In the genomic region with DNA sequence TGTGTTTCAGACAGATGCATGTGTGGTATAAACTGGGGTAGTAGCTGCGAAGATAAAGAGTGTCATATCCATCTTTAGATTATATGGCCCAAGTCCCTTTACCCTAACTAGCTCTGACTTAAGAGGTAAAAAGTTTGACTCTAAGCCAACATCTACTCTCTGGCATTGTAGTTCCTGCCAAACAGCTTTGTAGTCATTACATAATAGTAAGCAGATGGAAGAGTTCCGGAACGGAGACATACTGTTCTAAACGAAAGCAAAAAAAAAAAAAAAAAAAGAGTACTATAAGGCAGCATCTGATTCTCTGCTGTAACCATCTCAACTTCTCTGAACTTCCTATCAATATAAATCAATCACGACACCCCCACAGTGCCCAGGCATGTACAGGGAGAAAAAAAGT, we compare ENCODE assay signal across 13 cellular contexts. TPM values are rescaled to one million over a fixed set of nuclear protein-coding genes. Genes with fewer than 3 reads are reported as not detected.
DNase-seq lines count a peak whose midpoint lies in the region; ATAC-seq and TF ChIP-seq lines count a peak whose summit lies in the region.
"Had no signal": no experiment of that assay in that cellular context is flagged by ENCODE, and none has a peak within 500 bp of the region (broad histone marks: within the 10 kb centered on the region; RNA-seq: fewer than 3 reads in every experiment).

No MANE protein-coding gene starts in this region.

- DNase-seq in GM23248 (peak; percentile 61), amniotic epithelial cell (ENCODE audit: low read depth) (peak; percentile 44), psoas muscle (no peak), iPS-NIHi11 (ENCODE audit: low spot score) (no peak), HuH-7.5 (ENCODE audit: low spot score) (no peak), OCI-M1 (lab: John Stamatoyannopoulos, UW) (no peak)
- DNase-seq in activated CD4-positive, alpha-beta T cell treated with anti-CD3 and anti-CD28 coated beads for 1 hour, result no peak
- DNase-seq: amygdala; NCI-H2081 treated with DMSO at 0.1 percent for 48 hours; stimulated activated CD4-positive, alpha-beta T cell treated with anti-CD3 and anti-CD28 coated beads, Interleukin-2, amount 100 ng/mL, for 48 hours; stomach had no signal

- in situ Hi-C loops in GM23248 (cut with MboI), result no loop called here

- H4K20me1 ChIP-seq in GM23248 (ENCODE audit: insufficient read depth), result no peaks in the 10 kb centered on the region

- H3K36me3 ChIP-seq in GM23248 (ENCODE audit: low read depth), result peaks cover 39% of the 10 kb centered on the region
- H3K36me3 ChIP-seq in gastroesophageal sphincter, result peaks cover 0 to 31% of the 10 kb centered on the region in 2 donors
- peaks cover 0 to 60% of the 10 kb centered on the region in 2 donors for H3K36me3 ChIP-seq in psoas muscle (ENCODE audit: insufficient read depth in 1 of 2, low read depth in 1 of 2)

- no peak overlapping the region for H3K9ac ChIP-seq in GM23248

- H3K4me2 ChIP-seq in GM23248 (ENCODE audit: unreplicated experiment), result no peak overlapping the region

- H3K27me3 ChIP-seq in GM23248 (replicated peaks; ENCODE audit: insufficient read depth), result no peaks in the 10 kb centered on the region
- H3K27me3 ChIP-seq in gastroesophageal sphincter, result no peaks in the 10 kb centered on the region
- no peaks in the 10 kb centered on the region for H3K27me3 ChIP-seq in psoas muscle (ENCODE audit: insufficient read depth in 3 of 3, low read length in 2 of 3)
- H3K27me3 ChIP-seq: stomach had no signal

- 32 to 44% methylated on average over 5 of the region's 5 CpGs for WGBS in GM23248 (ENCODE audit: low coverage in 1 of 2, low lambda C conversion rate in 2 of 2, missing lambda C conversion rate in 2 of 2), 2 experiments
- WGBS in gastroesophageal sphincter (ENCODE audit: low coverage in 1 of 2), 2 donors, result 49 to 81% methylated on average over 2 to 5 of the region's 5 CpGs
- 44 to 57% (median 46%) methylated on average over 5 of the region's 5 CpGs for WGBS in psoas muscle, 3 donors

- H3K4me1 ChIP-seq in GM23248 (ENCODE audit: insufficient read depth) (peaks cover 21% of the 10 kb centered on the region), gastroesophageal sphincter (peaks cover 0 to 5% (median 0%) of the 10 kb centered on the region in 3 donors), psoas muscle (no peaks in the 10 kb centered on the region)

- H3K4me3 ChIP-seq in GM23248 (no peak overlapping the region), gastroesophageal sphincter (no peak overlapping the region), psoas muscle (no peak overlapping the region)
- H3K4me3 ChIP-seq: stomach had no signal

- H3K79me2 ChIP-seq in GM23248 (ENCODE audit: insufficient read depth), result peaks cover 8% of the 10 kb centered on the region; the same call in 1 of the 2 replicates

- no peaks in the 10 kb centered on the region for H3K9me2 ChIP-seq in GM23248 (ENCODE audit: insufficient read depth)

- ATAC-seq in gastroesophageal sphincter (peak; percentile 85), psoas muscle (peak; percentile 28 to 81 (median 71))
- ATAC-seq: HCT116 had no signal

- H3K27ac ChIP-seq in GM23248, result no peak overlapping the region
- peak overlapping the region in 3 of 4 donors; percentile 20 to 30 (median 29) for H3K27ac ChIP-seq in gastroesophageal sphincter
- no peak overlapping the region for H3K27ac ChIP-seq in psoas muscle

- TF ChIP-seq POLR2A in gastroesophageal sphincter (IDR thresholded peaks at IDR 0.05), result no peak

- H2AFZ ChIP-seq in GM23248, result no peak overlapping the region

- TF ChIP-seq EP300 in gastroesophageal sphincter (IDR thresholded peaks at IDR 0.05), result no peak

- intact Hi-C loops in psoas muscle (cut with DNase I), result loop anchor here in 1 of 2 donors (5.0 kb wide), 1 partner anchor 43 kb away; no protein-coding TSS in a partner anchor

- TF ChIP-seq CTCF in gastroesophageal sphincter (IDR thresholded peaks at IDR 0.05), result no peak
- TF ChIP-seq CTCF in psoas muscle (IDR thresholded peaks at IDR 0.05), result no peak

- H3F3A ChIP-seq in GM23248 (ENCODE audit: insufficient read depth), result peaks cover 16% of the 10 kb centered on the region

- no peaks in the 10 kb centered on the region for H3K9me3 ChIP-seq in GM23248 (ENCODE audit: low read depth)
- no peaks in the 10 kb centered on the region for H3K9me3 ChIP-seq in gastroesophageal sphincter
- no peaks in the 10 kb centered on the region for H3K9me3 ChIP-seq in psoas muscle
- H3K9me3 ChIP-seq: stomach had no signal

RNA-seq across cellular contexts. Expression of a gene that starts 48.7 kb away (rescaled TPM):
- 29.3 and 40.4 TPM in 2 replicates for total RNA-seq in GM23248 (2014; rRNA removed; shearing (Covaris generic))
- polyA plus RNA-seq in GM23248 (2016; fragmentation: Nextera tagmentation; extraction: Ambion mirVana), result 11.5 and 12.7 TPM in 2 replicates
- 10 to 100 TPM in 3 of 4 donors, 1 to 10 TPM in 1; 8.1 to 84.5 (median 17.4) TPM for total RNA-seq in gastroesophageal sphincter
- 10 to 100 TPM in 3 of 4 donors, 1 to 10 TPM in 1; 9.6 to 20.3 (median 16.2) TPM for total RNA-seq in psoas muscle
- 1 to 10 TPM; 5.9 to 7.6 (median 6.9) TPM for polyA plus RNA-seq in psoas muscle

Comparison
In these comparisons a context has a peak if more than half of its experiments do, and no peak if none do; other contexts are left out.
1. DNase-seq: peak in GM23248 (single experiment) and amniotic epithelial cell (single experiment); none in psoas muscle (0 of 2), activated CD4-positive, alpha-beta T cell treated with anti-CD3 and anti-CD28 coated beads for 1 hour (single experiment), iPS-NIHi11 (single experiment), HuH-7.5 (single experiment) and OCI-M1 (single experiment).
2. H3K27ac ChIP-seq: peak in gastroesophageal sphincter (3 of 4); none in GM23248 (single experiment) and psoas muscle (single experiment).